ENCODE assay signal across 32 cellular contexts in the genomic region with DNA sequence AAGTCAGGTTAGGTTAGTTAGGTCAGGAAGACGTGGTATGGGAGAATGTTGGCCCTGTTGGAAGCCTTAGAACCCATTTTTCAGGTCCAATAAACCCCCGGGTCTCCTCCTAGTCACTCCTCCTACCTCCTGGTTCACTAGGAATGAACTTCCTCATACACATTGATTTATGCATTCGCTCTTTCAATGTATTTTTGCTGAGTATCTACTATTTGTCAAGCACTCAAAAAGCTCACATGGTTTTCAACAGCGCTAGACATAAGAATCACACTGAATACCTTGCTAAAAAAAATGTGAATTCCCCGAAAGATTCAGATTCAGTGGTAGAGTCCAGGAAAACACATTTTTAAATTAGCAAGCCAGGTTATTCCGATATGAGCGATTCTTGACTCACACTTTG.
DNase-seq lines count a peak whose midpoint lies in the region; ATAC-seq, FAIRE-seq and TF ChIP-seq lines count a peak whose summit lies in the region.
"Had no signal": no experiment of that assay in that cellular context is flagged by ENCODE, and none has a peak within 500 bp of the region (broad histone marks: within the 10 kb centered on the region; RNA-seq: fewer than 3 reads in every experiment).

No MANE protein-coding gene starts in this region.

- TF ChIP-seq RAD21 in K562 (CRISPR knock-in tag; conservative IDR thresholded peaks at IDR 0.05 in 1 of 2, IDR thresholded peaks at IDR 0.05 in 1 of 2): no peak

- H4K20me1 ChIP-seq in PC-3 (ENCODE audit: low read length): no peaks in the 10 kb centered on the region
- no peaks in the 10 kb centered on the region for H4K20me1 ChIP-seq in K562 (replicated peaks; ENCODE audit: control insufficient read depth, insufficient read depth, low read length)
- H4K20me1 ChIP-seq: BLaER1; BLaER1 treated with 17β-estradiol and CSF1 and Interleukin-3, amounts not matched to agents 10 nM and 100 nM had no signal

- POLR2A ChIA-PET in PC-3 (lab: Charles Lee; ENCODE audit: unreplicated experiment): no interaction called here
- POLR2A ChIA-PET in K562 (lab: Yijun Ruan, JAX): interaction anchor here (0.8 to 1.4 kb wide), 2 partner anchors 8 to 10 kb away, joined by 3 read pairs; no protein-coding TSS in a partner anchor

- H3K4me3 ChIP-seq in PC-3 (ENCODE audit: low read length): no peak overlapping the region
- H3K4me3 ChIP-seq in K562: no peak overlapping the region
- H3K4me3 ChIP-seq: A549; BLaER1; BLaER1 treated with 17β-estradiol and CSF1 and Interleukin-3, amounts not matched to agents 10 nM and 100 nM had no signal

- H3K4me1 ChIP-seq in PC-3 (ENCODE audit: insufficient read depth, low read length) (peaks cover 11% of the 10 kb centered on the region), K562 (replicated peaks in 1 of 2; ENCODE audit: control insufficient read depth in 2 of 2, insufficient read depth in 2 of 2, low read length in 2 of 2) (no peaks in the 10 kb centered on the region)
- H3K4me1 ChIP-seq: A549; BE2C; BLaER1; BLaER1 treated with 17β-estradiol and CSF1 and Interleukin-3, amounts not matched to agents 10 nM and 100 nM; Caco-2 had no signal

- no peaks in the 10 kb centered on the region for H3K36me3 ChIP-seq in PC-3 (ENCODE audit: low read depth, low read length)
- H3K36me3 ChIP-seq in K562 (ENCODE audit: control insufficient read depth, insufficient read depth, low read length): no peaks in the 10 kb centered on the region
- H3K36me3 ChIP-seq: BE2C; BLaER1; BLaER1 treated with 17β-estradiol and CSF1 and Interleukin-3, amounts not matched to agents 10 nM and 100 nM had no signal

- TF ChIP-seq POLR2A in K562 (conservative IDR thresholded peaks at IDR 0.05): no peak

- WGBS in K562 (ENCODE audit: insufficient coverage, low coverage, missing lambda C conversion rate): 1% methylated on average over 7 of the region's 7 CpGs

- BruUV-seq in PC-3 (replicated peaks; lab: Mats Ljungman, UMichigan) (no TSS peak), K562 (replicated peaks; lab: Mats Ljungman, UMichigan) (no TSS peak)

- H3K9me3 ChIP-seq in PC-3 (ENCODE audit: low read length) (no peaks in the 10 kb centered on the region), K562 (replicated peaks; ENCODE audit: control insufficient read depth, insufficient read depth, low read depth, low read length) (no peaks in the 10 kb centered on the region)
- H3K9me3 ChIP-seq: A549; BE2C; BLaER1; BLaER1 treated with 17β-estradiol and CSF1 and Interleukin-3, amounts not matched to agents 10 nM and 100 nM had no signal

- in situ Hi-C loops in K562 (cut with MboI): no loop called here

- FAIRE-seq in K562 (lab: Jason Lieb, UNC): no peak
- FAIRE-seq: A204.1, A549 had no signal

- H3K27ac ChIP-seq in PC-3 (ENCODE audit: low read length): no peak overlapping the region
- no peak overlapping the region for H3K27ac ChIP-seq in K562 (ENCODE audit: extremely low read depth, low read depth, low read length)
- H3K27ac ChIP-seq: 22Rv1; A549; BLaER1; BLaER1 treated with 17β-estradiol and CSF1 and Interleukin-3, amounts not matched to agents 10 nM and 100 nM; C4-2B had no signal

- intact Hi-C loops in PC-3 (cut with micrococcal nuclease): no loop called here
- intact Hi-C loops in K562 (cut with micrococcal nuclease): no loop called here

- ATAC-seq in PC-3 (no peak), K562 (no peak), GM19452 (IDR thresholded peaks at IDR 0.05; ENCODE audit: unreplicated experiment) (no peak)
- ATAC-seq: A549; CD8-positive, alpha-beta T cell had no signal

- H2AFZ ChIP-seq in PC-3 (ENCODE audit: low read length) (no peak overlapping the region), K562 (ENCODE audit: low read depth, low read length) (no peak overlapping the region)

- H3F3A ChIP-seq in PC-3 (ENCODE audit: low read length, unreplicated experiment): no peaks in the 10 kb centered on the region

- no peak overlapping the region for H3K9ac ChIP-seq in PC-3 (ENCODE audit: low read length)
- H3K9ac ChIP-seq in K562 (ENCODE audit: insufficient read depth in 1 of 2, low read depth in 2 of 2, low read length in 2 of 2): no peak overlapping the region
- H3K9ac ChIP-seq: BLaER1; BLaER1 treated with 17β-estradiol and CSF1 and Interleukin-3, amounts not matched to agents 10 nM and 100 nM had no signal

- CTCF ChIA-PET in PC-3 (lab: Charles Lee) (no interaction called here), K562 (lab: Yijun Ruan, JAX; ENCODE audit: low intra/inter-chr PET ratio) (no interaction called here)

- H3K27me3 ChIP-seq in PC-3 (ENCODE audit: low read length): peaks cover 50% of the 10 kb centered on the region
- peaks cover 24 to 53% of the 10 kb centered on the region in 2 experiments for H3K27me3 ChIP-seq in K562 (ENCODE audit: control insufficient read depth in 2 of 2, insufficient read depth in 2 of 2, low read length in 2 of 2)
- H3K27me3 ChIP-seq: BE2C; BLaER1; BLaER1 treated with 17β-estradiol and CSF1 and Interleukin-3, amounts not matched to agents 10 nM and 100 nM had no signal

- peak; percentile 36 for DNase-seq in PC-3
- no peak for DNase-seq in K562 (ENCODE audit: extremely low read depth in 1 of 4, low spot score in 3 of 4)
- DNase-seq in superior temporal gyrus (ENCODE audit: extremely low spot score): peak; percentile 17
- DNase-seq in GM19240 (ENCODE audit: insufficient read length, low spot score): no peak
- no peak for DNase-seq in CD1c-positive myeloid dendritic cell (ENCODE audit: extremely low spot score)
- DNase-seq: 8988T; ACHN; AML-193; BE2C; C1 segment of cervical spinal cord; Caco-2; Calu3; CD4-positive, alpha-beta memory T cell; CD4-positive, alpha-beta T cell; CD4-positive, CD25-positive, alpha-beta regulatory T cell; CD8-positive, alpha-beta memory T cell; CD8-positive, alpha-beta T cell; COR-L47; DMS 273 treated with DMSO at 0.1 percent for 48 hours; DMS153; DMS53; DMS79; DMS79 treated with DMSO at 0.1 percent for 48 hours; DND-41; EL had no signal

- H3K79me2 ChIP-seq in PC-3 (ENCODE audit: low read length) (no peaks in the 10 kb centered on the region), K562 (ENCODE audit: control insufficient read depth, insufficient read depth, low read length) (no peaks in the 10 kb centered on the region)

- TF ChIP-seq EP300 in K562 (IDR thresholded peaks at IDR 0.05; ENCODE audit: low read length): no peak

- H3K4me2 ChIP-seq in PC-3 (ENCODE audit: low read length) (no peak overlapping the region), K562 (ENCODE audit: insufficient read depth, low read length) (no peak overlapping the region)
- H3K4me2 ChIP-seq: A549; BLaER1; BLaER1 treated with 17β-estradiol and CSF1 and Interleukin-3, amounts not matched to agents 10 nM and 100 nM had no signal

- TF ChIP-seq CTCF in PC-3 (conservative IDR thresholded peaks at IDR 0.05; ENCODE audit: low read depth, low read length) (no peak), K562 (IDR thresholded peaks at IDR 0.05 in 2 of 3, conservative IDR thresholded peaks at IDR 0.05 in 1 of 3; ENCODE audit: insufficient read depth in 2 of 3, low read depth in 1 of 3, low read length in 3 of 3) (no peak)

- H3K9me2 ChIP-seq in PC-3 (replicated peaks; ENCODE audit: low read length): no peaks in the 10 kb centered on the region

- H3K9me1 ChIP-seq in K562 (ENCODE audit: control insufficient read depth, insufficient read depth, low read length): no peaks in the 10 kb centered on the region

TF ChIP-seq in K562, 482 proteins besides CTCF, POLR2A, EP300 and RAD21 (continues in another document):
- TF ChIP-seq C11orf30 (IDR thresholded peaks at IDR 0.05; ENCODE audit: low read depth): peak; percentile 51; the same call in 1 of the 2 replicates
- peak; percentile 50 for TF ChIP-seq MAFG (tag; conservative IDR thresholded peaks at IDR 0.05)
- no peak for TF ChIP-seq ZBTB11 (CRISPR knock-in tag; IDR thresholded peaks at IDR 0.05)
- TF ChIP-seq, protein P1, sequence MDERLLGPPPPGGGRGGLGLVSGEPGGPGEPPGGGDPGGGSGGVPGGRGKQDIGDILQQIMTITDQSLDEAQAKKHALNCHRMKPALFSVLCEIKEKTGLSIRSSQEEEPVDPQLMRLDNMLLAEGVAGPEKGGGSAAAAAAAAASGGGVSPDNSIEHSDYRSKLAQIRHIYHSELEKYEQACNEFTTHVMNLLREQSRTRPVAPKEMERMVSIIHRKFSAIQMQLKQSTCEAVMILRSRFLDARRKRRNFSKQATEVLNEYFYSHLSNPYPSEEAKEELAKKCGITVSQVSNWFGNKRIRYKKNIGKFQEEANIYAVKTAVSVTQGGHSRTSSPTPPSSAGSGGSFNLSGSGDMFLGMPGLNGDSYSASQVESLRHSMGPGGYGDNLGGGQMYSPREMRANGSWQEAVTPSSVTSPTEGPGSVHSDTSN (CRISPR knock-in tag; IDR thresholded peaks at IDR 0.05; ENCODE audit: low read depth): no peak
- TF ChIP-seq, protein P1 (tag; conservative IDR thresholded peaks at IDR 0.05; ENCODE audit: low read depth): peak; percentile 58

Comparison
In these comparisons a context has a peak if more than half of its experiments do, and no peak if none do; other contexts are left out.
1. DNase-seq: peak in PC-3 (single experiment) and superior temporal gyrus (single experiment); none in K562 (0 of 4), GM19240 (single experiment) and CD1c-positive myeloid dendritic cell (single experiment).